28 cellular contexts compared by ENCODE assay signal in the genomic region with DNA sequence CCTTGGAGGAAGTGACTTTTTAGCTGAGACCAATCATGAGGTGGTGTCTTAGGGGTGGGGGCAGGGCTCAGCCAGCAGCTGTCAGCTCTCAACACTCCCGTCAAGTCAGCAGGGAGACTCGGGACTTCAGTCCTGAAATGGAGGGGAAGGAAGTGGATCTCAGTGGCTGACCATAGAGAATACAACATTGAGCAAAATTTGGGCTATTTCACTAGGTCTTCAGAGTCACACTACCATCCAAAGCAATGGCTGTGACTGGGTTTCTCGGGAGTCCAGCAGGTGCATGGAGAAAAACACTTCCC. TPM values are rescaled to one million over a fixed set of nuclear protein-coding genes. Genes with fewer than 3 reads are reported as not detected.
DNase-seq lines count a peak whose midpoint lies in the region; ATAC-seq and TF ChIP-seq lines count a peak whose summit lies in the region.
"Had no signal": no experiment of that assay in that cellular context is flagged by ENCODE, and none has a peak within 500 bp of the region (broad histone marks: within the 10 kb centered on the region; RNA-seq: fewer than 3 reads in every experiment).

No MANE protein-coding gene starts in this region.

- DNase-seq in activated CD4-positive, alpha-beta T cell treated with anti-CD3 and anti-CD28 coated beads, Interleukin-2, amount 10 ng/mL, durations not matched to agents 24 days and 14 days: peak; percentile 52
- no peak for DNase-seq in activated CD4-positive, alpha-beta T cell treated with anti-CD3 and anti-CD28 coated beads, Interleukin-2, amount 50 U/mL, for 1 hour
- DNase-seq in central memory CD8-positive, alpha-beta T cell (ENCODE audit: low spot score in 2 of 2): no peak
- no peak for DNase-seq in nucleus accumbens (lab: John Stamatoyannopoulos, UW)
- no peak for DNase-seq in immature natural killer cell
- DNase-seq: activated gamma-delta T cell; gastrocnemius medialis; hippocampal formation; Kasumi-1; left lung; NCI-H146; NCI-H2107; NCI-H774; pancreas; retina; RPMI8226; stimulated activated CD4-positive, alpha-beta T cell treated with anti-CD3 and anti-CD28 coated beads, Interleukin-2, amount 100 ng/mL, for 24 hours; T-helper 2 cell had no signal

- ATAC-seq in central memory CD8-positive, alpha-beta T cell (replicated peaks; ENCODE audit: extremely low read depth, poor library complexity, severe bottlenecking): no peak
- ATAC-seq in GM21381 (IDR thresholded peaks at IDR 0.05; ENCODE audit: unreplicated experiment): no peak
- ATAC-seq: gastrocnemius medialis; HepG2; left lung; natural killer cell treated with Interleukin-12 subunit alpha and Interleukin-12 subunit beta and Interleukin-15 and Interleukin-18, amount 100 ng/mL, for 72 hours had no signal

- H3K27me3 Mint-ChIP-seq in activated CD4-positive, alpha-beta T cell treated with anti-CD3 and anti-CD28 coated beads, Interleukin-2, amount 10 ng/mL, durations not matched to agents 24 days and 14 days: no peaks in the 10 kb centered on the region
- H3K27me3 Mint-ChIP-seq in central memory CD8-positive, alpha-beta T cell: no peaks in the 10 kb centered on the region
- peaks cover 0 to 2% (median 0%) of the 10 kb centered on the region in 3 donors for H3K27me3 Mint-ChIP-seq in immature natural killer cell (ENCODE audit: low read depth in 3 of 3)
- H3K27me3 Mint-ChIP-seq: natural killer cell treated with Interleukin-12 subunit alpha and Interleukin-12 subunit beta and Interleukin-15 and Interleukin-18, amount 100 ng/mL, for 72 hours had no signal

- H3K4me1 ChIP-seq in BLaER1 treated with 17β-estradiol and CSF1 and Interleukin-3, amounts not matched to agents 10 nM and 100 nM: peaks cover 5 to 29% (median 9%) of the 10 kb centered on the region in 10 experiments; a peak in 16 of 20 replicates
- H3K4me1 ChIP-seq: ascending aorta, gastrocnemius medialis, left lung, pancreas had no signal

- H3K4me1 Mint-ChIP-seq in activated CD4-positive, alpha-beta T cell treated with anti-CD3 and anti-CD28 coated beads, Interleukin-2, amount 10 ng/mL, durations not matched to agents 24 days and 14 days: peaks cover 32% of the 10 kb centered on the region
- peaks cover 44% of the 10 kb centered on the region for H3K4me1 Mint-ChIP-seq in central memory CD8-positive, alpha-beta T cell
- peaks cover 21 to 41% of the 10 kb centered on the region in 2 donors for H3K4me1 Mint-ChIP-seq in immature natural killer cell
- H3K4me1 Mint-ChIP-seq: mesothelial cell of epicardium had no signal

- peaks cover 0 to 20% (median 8%) of the 10 kb centered on the region in 11 experiments; a peak in 13 of 22 replicates for H3K9me3 ChIP-seq in BLaER1 treated with 17β-estradiol and CSF1 and Interleukin-3, amounts not matched to agents 10 nM and 100 nM (replicated peaks in 1 of 11)
- H3K9me3 ChIP-seq: ascending aorta, gastrocnemius medialis, pancreas had no signal

- H3K36me3 ChIP-seq in BLaER1 treated with 17β-estradiol and CSF1 and Interleukin-3, amounts not matched to agents 10 nM and 100 nM: no peaks in the 10 kb centered on the region
- H3K36me3 ChIP-seq: ascending aorta, gastrocnemius medialis, left lung, pancreas had no signal

- no peak for TF ChIP-seq CTCF in VCaP (conservative IDR thresholded peaks at IDR 0.05)

- H3K9ac ChIP-seq in BLaER1 treated with 17β-estradiol and CSF1 and Interleukin-3, amounts not matched to agents 10 nM and 100 nM: 0 out of 22 replicates have a peak overlapping the region, but pooled peaks of 1 of the 11 experiments have one; percentile 13

- intact Hi-C loops in activated CD4-positive, alpha-beta T cell treated with anti-CD3 and anti-CD28 coated beads, Interleukin-2, amount 10 ng/mL, durations not matched to agents 24 days and 14 days (cut with micrococcal nuclease): no loop called here

- peak overlapping the region in 10 of 11 experiments; percentile 7 to 84 (median 46); a peak in 14 of 22 replicates for H3K4me2 ChIP-seq in BLaER1 treated with 17β-estradiol and CSF1 and Interleukin-3, amounts not matched to agents 10 nM and 100 nM

- H3K27ac Mint-ChIP-seq in activated CD4-positive, alpha-beta T cell treated with anti-CD3 and anti-CD28 coated beads, Interleukin-2, amount 10 ng/mL, durations not matched to agents 24 days and 14 days: peak overlapping the region; percentile 75
- H3K27ac Mint-ChIP-seq in central memory CD8-positive, alpha-beta T cell (ENCODE audit: low read depth): peak overlapping the region; percentile 35
- peak overlapping the region in 3 of 6 donors; percentile 39 to 55 (median 53) for H3K27ac Mint-ChIP-seq in immature natural killer cell
- H3K27ac Mint-ChIP-seq: dendritic cell treated with granulocyte-macrophage colony-stimulating factor and Interleukin-4, amounts not matched to agents 40 ng/mL and 50 ng/mL, for 4 days; mesothelial cell of epicardium had no signal

- H3K4me3 ChIP-seq in BLaER1 treated with 17β-estradiol and CSF1 and Interleukin-3, amounts not matched to agents 10 nM and 100 nM: no peak overlapping the region
- H3K4me3 ChIP-seq: ascending aorta, gastrocnemius medialis, left lung, pancreas had no signal

- peak overlapping the region in 3 of 11 experiments; percentile 35 to 55 (median 53); a peak in 6 of 22 replicates for H3K27ac ChIP-seq in BLaER1 treated with 17β-estradiol and CSF1 and Interleukin-3, amounts not matched to agents 10 nM and 100 nM
- peak overlapping the region; percentile 32 for H3K27ac ChIP-seq in VCaP
- H3K27ac ChIP-seq: ascending aorta, gastrocnemius medialis, pancreas had no signal

- H3K36me3 Mint-ChIP-seq in activated CD4-positive, alpha-beta T cell treated with anti-CD3 and anti-CD28 coated beads, Interleukin-2, amount 10 ng/mL, durations not matched to agents 24 days and 14 days (ENCODE audit: low read depth): peaks cover 45% of the 10 kb centered on the region
- no peaks in the 10 kb centered on the region for H3K36me3 Mint-ChIP-seq in central memory CD8-positive, alpha-beta T cell (ENCODE audit: insufficient read depth)
- H3K36me3 Mint-ChIP-seq in immature natural killer cell: peaks cover 0 to 21% (median 17%) of the 10 kb centered on the region in 3 donors
- H3K36me3 Mint-ChIP-seq: mesothelial cell of epicardium had no signal

- H3K4me3 Mint-ChIP-seq in activated CD4-positive, alpha-beta T cell treated with anti-CD3 and anti-CD28 coated beads, Interleukin-2, amount 10 ng/mL, durations not matched to agents 24 days and 14 days: no peak overlapping the region
- H3K4me3 Mint-ChIP-seq in central memory CD8-positive, alpha-beta T cell: no peak overlapping the region
- no peak overlapping the region for H3K4me3 Mint-ChIP-seq in immature natural killer cell
- H3K4me3 Mint-ChIP-seq: dendritic cell treated with granulocyte-macrophage colony-stimulating factor and Interleukin-4, amounts not matched to agents 40 ng/mL and 50 ng/mL, for 4 days; mesothelial cell of epicardium; natural killer cell treated with Interleukin-12 subunit alpha and Interleukin-12 subunit beta and Interleukin-15 and Interleukin-18, amount 100 ng/mL, for 72 hours had no signal

- no peaks in the 10 kb centered on the region for H3K27me3 ChIP-seq in BLaER1 treated with 17β-estradiol and CSF1 and Interleukin-3, amounts not matched to agents 10 nM and 100 nM
- H3K27me3 ChIP-seq: ascending aorta, gastrocnemius medialis, left lung, pancreas had no signal

- peaks cover 44% of the 10 kb centered on the region for H3K9me3 Mint-ChIP-seq in activated CD4-positive, alpha-beta T cell treated with anti-CD3 and anti-CD28 coated beads, Interleukin-2, amount 10 ng/mL, durations not matched to agents 24 days and 14 days
- H3K9me3 Mint-ChIP-seq in central memory CD8-positive, alpha-beta T cell: peaks cover 6% of the 10 kb centered on the region
- H3K9me3 Mint-ChIP-seq in immature natural killer cell: peaks cover 0 to 6% (median 2%) of the 10 kb centered on the region in 6 donors

- H4K20me1 ChIP-seq in BLaER1 treated with 17β-estradiol and CSF1 and Interleukin-3, amounts not matched to agents 10 nM and 100 nM: no peaks in the 10 kb centered on the region

RNA-seq across cellular contexts. Expression of a gene that starts 16.9 kb away (rescaled TPM):
- 35.5 and 35.8 TPM in 2 replicates for total RNA-seq in activated CD4-positive, alpha-beta T cell treated with anti-CD3 and anti-CD28 coated beads, Interleukin-2, amount 10 ng/mL, durations not matched to agents 24 days and 14 days
- polyA plus RNA-seq in immature natural killer cell: 100 to 1,000 TPM; 119 to 279 (median 173) TPM
- total RNA-seq: A172, G401, HepG2, mesothelial cell of epicardium had no signal
- polyA plus RNA-seq: HepG2 had no signal

RNA-seq across cellular contexts. Expression of a gene that starts 36.5 kb away (rescaled TPM):
- 28.2 TPM in 2 replicates for total RNA-seq in activated CD4-positive, alpha-beta T cell treated with anti-CD3 and anti-CD28 coated beads, Interleukin-2, amount 10 ng/mL, durations not matched to agents 24 days and 14 days
- 10 to 100 TPM; 63.1 to 93.5 (median 79.4) TPM for polyA plus RNA-seq in immature natural killer cell
- total RNA-seq: G401, mesothelial cell of epicardium had no signal
